Comparison of ENCODE assay signal across 8 cellular contexts in the genomic region with DNA sequence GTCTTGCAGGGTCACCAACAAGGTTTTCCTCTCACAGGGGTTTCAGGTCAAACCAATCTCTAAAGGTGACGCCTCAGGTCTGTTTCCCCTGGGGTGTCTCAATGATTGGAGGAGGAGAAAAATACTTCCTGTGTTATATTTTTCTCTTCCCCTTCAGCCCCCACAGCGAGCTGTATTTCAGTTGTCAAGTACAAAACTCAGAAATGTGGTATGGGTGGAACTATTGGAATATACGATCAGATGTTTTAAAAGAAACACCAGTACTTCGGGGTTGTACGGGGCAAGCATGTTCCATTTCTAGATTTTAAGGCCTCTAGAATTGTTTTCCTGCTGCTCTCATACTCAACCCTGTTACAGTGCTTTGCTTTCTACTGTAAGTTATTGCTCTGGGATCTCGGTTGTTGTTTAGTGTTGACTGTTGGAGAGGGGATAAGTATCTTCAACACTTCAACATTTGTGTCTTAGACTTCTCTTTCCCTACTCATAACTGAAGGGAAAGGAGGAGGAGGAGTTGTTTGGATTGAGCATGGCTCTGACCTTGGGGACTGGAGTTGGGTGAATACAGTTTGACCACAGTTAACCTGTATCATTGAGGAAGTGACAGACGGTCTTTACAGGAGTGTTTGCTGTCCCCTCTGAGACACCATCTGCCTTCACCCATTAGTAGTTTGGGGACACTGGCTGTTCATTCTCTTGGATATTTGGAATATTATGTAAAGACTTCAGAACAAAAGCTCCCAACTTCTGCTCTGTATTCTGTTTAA. TPM values are rescaled to one million over a fixed set of nuclear protein-coding genes. Genes with fewer than 3 reads are reported as not detected.
A peak's percentile ranks its signal among the peaks of the same experiment; 100 is the strongest.
DNase-seq lines count a peak whose midpoint lies in the region; ATAC-seq, FAIRE-seq and TF ChIP-seq lines count a peak whose summit lies in the region.

No MANE protein-coding gene starts in this region.

- H3K27ac Mint-ChIP-seq in type B pancreatic cell = peak overlapping the region; percentile 96

- peaks cover 42% of the 10 kb centered on the region for H3K4me1 Mint-ChIP-seq in type B pancreatic cell (ENCODE audit: unreplicated experiment)

- no peak for FAIRE-seq in frontal cortex (lab: Jason Lieb, UNC)

- H3K9me3 ChIP-seq in HUES6 (ENCODE audit: control insufficient read depth, insufficient read depth, low read depth, low read length) (no peaks in the 10 kb centered on the region), right lobe of liver (no peaks in the 10 kb centered on the region)

- peaks cover 29% of the 10 kb centered on the region for H3K27me3 ChIP-seq in HUES6 (ENCODE audit: control insufficient read depth, insufficient read depth, low read length)
- no peaks in the 10 kb centered on the region for H3K27me3 ChIP-seq in right lobe of liver

- WGBS in adipose tissue, 3 donors = 9 to 13% (median 10%) methylated on average over 7 of the region's 7 CpGs
- 1% methylated on average over 7 of the region's 7 CpGs for WGBS in right lobe of liver (ENCODE audit: insufficient coverage, low coverage, low lambda C conversion rate, missing lambda C conversion rate)

- H3K9ac ChIP-seq in HUES6 (ENCODE audit: low read length) = peak overlapping the region; percentile 96

- H3K36me3 ChIP-seq in HUES6 (ENCODE audit: control insufficient read depth, insufficient read depth, low read length) (no peaks in the 10 kb centered on the region), right lobe of liver (no peaks in the 10 kb centered on the region)

- TF ChIP-seq CTCF in right lobe of liver (IDR thresholded peaks at IDR 0.05) (no peak), type B pancreatic cell (conservative IDR thresholded peaks at IDR 0.05) (no peak)

- no peaks in the 10 kb centered on the region for H3K9me3 Mint-ChIP-seq in type B pancreatic cell

- H3K4me1 ChIP-seq in HUES6 (ENCODE audit: control insufficient read depth, insufficient read depth, low read length) (peaks cover 58% of the 10 kb centered on the region), right lobe of liver (peaks cover 0 to 63% (median 28%) of the 10 kb centered on the region in 4 donors)

- H3K27ac ChIP-seq in HUES6 (ENCODE audit: low read depth, low read length) = no peak overlapping the region; the same call in 1 of the 2 replicates
- H3K27ac ChIP-seq in adipose tissue (ENCODE audit: low read depth, low read length) = peak overlapping the region; percentile 92
- H3K27ac ChIP-seq in right lobe of liver = peak overlapping the region; percentile 89 to 97 (median 95)

- H3K27me3 Mint-ChIP-seq in type B pancreatic cell = peaks cover 27% of the 10 kb centered on the region

- ATAC-seq in right lobe of liver = peak in 2 of 4 donors; percentile 1 to 8

- no peak for TF ChIP-seq POLR2A in right lobe of liver (IDR thresholded peaks at IDR 0.05)

- peak overlapping the region; percentile 96 for H3K4me3 ChIP-seq in HUES6 (ENCODE audit: low read depth, low read length)
- H3K4me3 ChIP-seq in right lobe of liver = peak overlapping the region; percentile 69 to 80 (median 70)

- DNase-seq in DMS 273 (lab: John Stamatoyannopoulos, UW; ENCODE audit: unreplicated experiment) = peak; percentile 54
- DNase-seq in DMS 273 treated with DMSO at 0.1 percent for 48 hours (lab: John Stamatoyannopoulos, UW) = no peak
- no peak for DNase-seq in right lobe of liver
- DNase-seq in type B pancreatic cell (ENCODE audit: extremely low spot score, unreplicated experiment) = no peak
- DNase-seq in ACHN = no peak
- no peak for DNase-seq in frontal cortex (ENCODE audit: low spot score in 2 of 2)

- no peaks in the 10 kb centered on the region for H3K36me3 Mint-ChIP-seq in type B pancreatic cell

- in situ Hi-C loops in ACHN (cut with HindIII; ENCODE audit: low pct_ligation_motif_present, low pct_unique_long_range_greater_than_20kb, low sequenced_read_pairs) = no loop called here

- intact Hi-C loops in right lobe of liver (cut with DNase I) = no loop called here

- peak overlapping the region; percentile 99 for H3K4me3 Mint-ChIP-seq in type B pancreatic cell

RNA-seq across cellular contexts. Expression of gene MAPKAPK2, which starts 2.0 kb away (rescaled TPM):
- polyA plus RNA-seq in adipose tissue = 10 to 100 TPM; 24.3 to 69.4 (median 64.1) TPM
- total RNA-seq in right lobe of liver = 10 to 100 TPM; 25.6 to 46.6 (median 34.0) TPM
- 62.3 and 63.1 TPM in 2 replicates for total RNA-seq in type B pancreatic cell (ENCODE audit: low replicate concordance)
- 7.3 TPM for total RNA-seq in frontal cortex

RNA-seq across cellular contexts. Expression of gene DYRK3, which starts 51.3 kb away (rescaled TPM):
- polyA plus RNA-seq in adipose tissue = 10 to 100 TPM in 1 of 3 donors, 1 to 10 TPM in 2; 2.2 to 12.3 (median 7.6) TPM
- total RNA-seq in right lobe of liver = 1 to 10 TPM; 2.8 to 5.6 (median 4.0) TPM
- 1.0 and 7.2 TPM in 2 replicates for total RNA-seq in type B pancreatic cell (ENCODE audit: low replicate concordance)
- total RNA-seq in frontal cortex = 14.7 TPM
